19 cellular contexts compared by ENCODE assay signal in genomic region chr11:104148074-104148473, GRCh38. TPM values are rescaled to one million over a fixed set of nuclear protein-coding genes. Genes with fewer than 3 reads are reported as not detected.
A peak's percentile ranks its signal among the peaks of the same experiment; 100 is the strongest.
DNase-seq lines count a peak whose midpoint lies in the region; ATAC-seq and TF ChIP-seq lines count a peak whose summit lies in the region.
"Had no signal": no experiment of that assay in that cellular context is flagged by ENCODE, and none has a peak within 500 bp of the region (broad histone marks: within the 10 kb centered on the region; RNA-seq: fewer than 3 reads in every experiment).

No MANE protein-coding gene starts in this region.

- DNase-seq in ELR (ENCODE audit: low read depth) (peak; percentile 15), LHCN-M2 (ENCODE audit: low read depth) (peak; percentile 30), cardiac fibroblast (ENCODE audit: low read depth in 2 of 2) (peak; percentile 59 to 64), omental fat pad (ENCODE audit: low spot score) (no peak), GM19240 (ENCODE audit: insufficient read length, low spot score) (no peak), NCI-H1092 treated with DMSO at 0.1 percent for 48 hours (lab: John Stamatoyannopoulos, UW) (no peak)
- no peak for DNase-seq in activated naive CD4-positive, alpha-beta T cell treated with anti-CD3 and anti-CD28 coated beads, Interleukin-2, amount 10 ng/mL, durations not matched to agents 7 days and 5 days
- DNase-seq: activated CD4-positive, alpha-beta T cell treated with anti-CD3 and anti-CD28 coated beads, Interleukin-2, amount 50 U/mL, for 1 hour; activated gamma-delta T cell treated with Interleukin-2 at 50 U/mL for 16 hours; anterior cingulate cortex; BE2C; DMS153; naive thymus-derived CD4-positive, alpha-beta T cell; NCI-H187; NCI-H226; posterior cingulate gyrus; T-cell had no signal

- H3K4me1 Mint-ChIP-seq in activated naive CD4-positive, alpha-beta T cell treated with anti-CD3 and anti-CD28 coated beads, Interleukin-2, amount 10 ng/mL, durations not matched to agents 7 days and 5 days: no peaks in the 10 kb centered on the region

- no peaks in the 10 kb centered on the region for H3K27me3 Mint-ChIP-seq in activated naive CD4-positive, alpha-beta T cell treated with anti-CD3 and anti-CD28 coated beads, Interleukin-2, amount 10 ng/mL, durations not matched to agents 7 days and 5 days
- H3K27me3 Mint-ChIP-seq: dendritic cell treated with granulocyte-macrophage colony-stimulating factor and Interleukin-4, amounts not matched to agents 40 ng/mL and 50 ng/mL, for 4 days; memory B cell; naive thymus-derived CD4-positive, alpha-beta T cell; T-cell had no signal

- H3K4me3 ChIP-seq in cardiac fibroblast (replicated peaks in 1 of 2; ENCODE audit: low read depth in 2 of 2, low read length in 2 of 2): no peak overlapping the region

- H3K4me3 Mint-ChIP-seq in activated naive CD4-positive, alpha-beta T cell treated with anti-CD3 and anti-CD28 coated beads, Interleukin-2, amount 10 ng/mL, durations not matched to agents 7 days and 5 days: no peak overlapping the region
- H3K4me3 Mint-ChIP-seq: dendritic cell treated with granulocyte-macrophage colony-stimulating factor and Interleukin-4, amounts not matched to agents 40 ng/mL and 50 ng/mL, for 4 days; memory B cell; naive thymus-derived CD4-positive, alpha-beta T cell; T-cell had no signal

- H3K27ac Mint-ChIP-seq in activated naive CD4-positive, alpha-beta T cell treated with anti-CD3 and anti-CD28 coated beads, Interleukin-2, amount 10 ng/mL, durations not matched to agents 7 days and 5 days: no peak overlapping the region
- H3K27ac Mint-ChIP-seq: dendritic cell treated with granulocyte-macrophage colony-stimulating factor and Interleukin-4, amounts not matched to agents 40 ng/mL and 50 ng/mL, for 4 days; memory B cell; naive thymus-derived CD4-positive, alpha-beta T cell; T-cell had no signal

- CTCF ChIA-PET in activated naive CD4-positive, alpha-beta T cell treated with anti-CD3 and anti-CD28 coated beads, Interleukin-2, amount 10 ng/mL, durations not matched to agents 7 days and 5 days (lab: Charles Lee): no interaction called here

- H3K9me3 Mint-ChIP-seq in activated naive CD4-positive, alpha-beta T cell treated with anti-CD3 and anti-CD28 coated beads, Interleukin-2, amount 10 ng/mL, durations not matched to agents 7 days and 5 days: no peaks in the 10 kb centered on the region
- H3K9me3 Mint-ChIP-seq: dendritic cell treated with granulocyte-macrophage colony-stimulating factor and Interleukin-4, amounts not matched to agents 40 ng/mL and 50 ng/mL, for 4 days; naive thymus-derived CD4-positive, alpha-beta T cell; T-cell had no signal

- peak; percentile 68 for ATAC-seq in omental fat pad (ENCODE audit: low FRiP score)
- ATAC-seq: naive thymus-derived CD4-positive, alpha-beta T cell; T-cell had no signal

- no peak for TF ChIP-seq CTCF in cardiac fibroblast (IDR thresholded peaks at IDR 0.05; ENCODE audit: low read depth, low read length)
- no peak for TF ChIP-seq CTCF in omental fat pad (IDR thresholded peaks at IDR 0.05)

- no peaks in the 10 kb centered on the region for H3K36me3 Mint-ChIP-seq in activated naive CD4-positive, alpha-beta T cell treated with anti-CD3 and anti-CD28 coated beads, Interleukin-2, amount 10 ng/mL, durations not matched to agents 7 days and 5 days
- H3K36me3 Mint-ChIP-seq: memory B cell; naive thymus-derived CD4-positive, alpha-beta T cell; T-cell had no signal

RNA-seq across cellular contexts. Expression of gene PDGFD, which starts 15.9 kb away (rescaled TPM):
- under 0.01 TPM in 1 of 2 replicates, not detected in the other for total RNA-seq in LHCN-M2 (2014; rRNA removed)
- polyA plus RNA-seq in LHCN-M2 (2012): 0.01 TPM
- total RNA-seq in omental fat pad: 10 to 100 TPM; 11.3 to 63.1 (median 38.9) TPM

Comparison
In these comparisons a context has a peak if more than half of its experiments do, and no peak if none do; other contexts are left out.
1. DNase-seq: peak in ELR (single experiment), LHCN-M2 (single experiment) and cardiac fibroblast (2 of 2); none in omental fat pad (single experiment), activated naive CD4-positive, alpha-beta T cell treated with anti-CD3 and anti-CD28 coated beads, Interleukin-2, amount 10 ng/mL, durations not matched to agents 7 days and 5 days (single experiment), GM19240 (single experiment) and NCI-H1092 treated with DMSO at 0.1 percent for 48 hours (single experiment).
2. RNA of gene PDGFD, which starts 15.9 kb away (total RNA-seq): 11.3 to 63.1 TPM in omental fat pad; under 0.01 TPM in LHCN-M2; every median in the first group is over 10 times any median in the second.